Comparison of ENCODE assay signal across 12 cellular contexts in the genomic region with DNA sequence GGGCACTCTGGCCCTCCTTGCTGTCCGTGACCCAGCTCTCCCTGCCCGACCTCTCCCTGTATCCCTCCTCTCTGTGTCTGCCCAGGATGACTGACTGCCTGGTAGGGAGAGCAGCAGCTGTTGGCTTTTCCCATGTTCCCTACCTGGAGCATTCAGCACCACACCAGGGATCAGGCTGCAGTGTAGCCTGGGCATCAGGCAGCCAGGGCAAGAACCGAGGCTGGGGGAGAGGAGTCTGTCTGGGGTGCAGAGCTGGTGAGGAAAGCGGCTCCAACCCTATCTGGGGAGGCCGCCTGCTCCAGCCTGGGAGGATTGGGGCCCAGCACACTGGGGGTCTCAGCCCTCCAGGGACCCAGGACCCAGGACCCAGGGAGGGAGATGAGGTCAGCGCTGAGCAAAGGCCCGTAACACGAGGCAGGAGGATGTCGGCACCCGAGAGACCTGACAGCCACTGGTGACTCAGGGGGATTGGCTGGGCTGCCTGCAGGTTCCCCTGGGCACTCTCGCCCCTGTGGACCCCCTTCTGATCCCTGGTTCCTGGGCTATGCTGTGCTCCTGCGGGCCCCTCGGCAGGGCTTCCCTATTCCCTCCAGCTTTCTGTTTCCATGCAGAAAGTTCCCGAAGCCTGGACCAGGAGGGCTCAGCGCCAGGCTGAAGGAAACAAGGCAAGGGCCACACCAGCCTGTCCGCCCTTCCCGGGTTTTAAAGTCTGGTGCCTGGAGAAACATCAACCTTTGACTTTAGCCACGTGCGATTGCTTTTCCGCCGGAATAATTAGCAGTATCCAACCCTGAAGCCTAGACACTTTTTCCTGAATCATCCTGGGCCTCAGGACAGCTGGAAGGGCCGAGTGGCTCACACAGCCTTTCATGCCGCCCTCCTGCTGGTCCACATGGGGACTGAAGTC.
DNase-seq lines count a peak whose midpoint lies in the region; ATAC-seq, FAIRE-seq and TF ChIP-seq lines count a peak whose summit lies in the region.
"Had no signal": no experiment of that assay in that cellular context is flagged by ENCODE, and none has a peak within 500 bp of the region (broad histone marks: within the 10 kb centered on the region; RNA-seq: fewer than 3 reads in every experiment).

No MANE protein-coding gene starts in this region.

- no peaks in the 10 kb centered on the region for H3K79me2 ChIP-seq in DND-41 (ENCODE audit: insufficient read depth, low read length)

- H3K9ac ChIP-seq in DND-41 (ENCODE audit: low read depth, low read length), result peak overlapping the region; percentile 44

- in situ Hi-C loops in gastrocnemius medialis (cut with MboI; ENCODE audit: low sequenced_read_pairs in 4 of 4), result no loop called here

- H3K36me3 Mint-ChIP-seq in activated B cell treated with CpG ODN at 0.5 μM for 24 hours (ENCODE audit: low read depth), result no peaks in the 10 kb centered on the region
- H3K36me3 Mint-ChIP-seq: mesothelial cell of epicardium had no signal

- H3K9me3 ChIP-seq in DND-41 (ENCODE audit: insufficient read depth, low read length, severe bottlenecking) (no peaks in the 10 kb centered on the region), gastrocnemius medialis (no peaks in the 10 kb centered on the region)

- no peaks in the 10 kb centered on the region for H3K9me3 Mint-ChIP-seq in activated B cell treated with CpG ODN at 0.5 μM for 24 hours
- H3K9me3 Mint-ChIP-seq: mesothelial cell of epicardium had no signal

- H4K20me1 ChIP-seq in DND-41 (ENCODE audit: insufficient read depth, low read length), result no peaks in the 10 kb centered on the region

- no peak overlapping the region for H3K27ac Mint-ChIP-seq in activated B cell treated with CpG ODN at 0.5 μM for 24 hours

- intact Hi-C loops in activated B cell treated with CpG ODN at 0.5 μM for 24 hours (cut with micrococcal nuclease) (no loop called here), gastrocnemius medialis (cut with DNase I; ENCODE audit: low total_unique reads) (no loop called here)

- POLR2A ChIA-PET in activated B cell treated with CpG ODN at 0.5 μM for 24 hours (lab: Charles Lee), result interaction anchor here (0.5 kb wide), 1 partner anchor 185 kb away, joined by 5 read pairs; no protein-coding TSS in a partner anchor

- TF ChIP-seq CTCF in DND-41 (IDR thresholded peaks at IDR 0.05; ENCODE audit: borderline replicate concordance, extremely low read depth, low read length, poor library complexity, severe bottlenecking), result no peak
- no peak for TF ChIP-seq CTCF in activated B cell treated with CpG ODN at 0.5 μM for 24 hours (IDR thresholded peaks at IDR 0.05)
- TF ChIP-seq CTCF in gastrocnemius medialis (IDR thresholded peaks at IDR 0.05 in 4 of 5, conservative IDR thresholded peaks at IDR 0.05 in 1 of 5), result no peak

- CTCF ChIA-PET in activated B cell treated with CpG ODN at 0.5 μM for 24 hours (lab: Charles Lee), result no interaction called here

- no peak overlapping the region for H3K4me3 Mint-ChIP-seq in activated B cell treated with CpG ODN at 0.5 μM for 24 hours
- H3K4me3 Mint-ChIP-seq: mesothelial cell of epicardium had no signal

- DNase-seq in DND-41 (no peak), activated B cell treated with CpG ODN at 0.5 μM for 24 hours (peak; percentile 11), gastrocnemius medialis (no peak), NAMALWA (ENCODE audit: low spot score) (no peak), MV-4-11 (lab: John Stamatoyannopoulos, UW) (no peak), GM12892 (ENCODE audit: insufficient read length) (no peak)
- DNase-seq: NCI-H1436, T-helper 1 cell had no signal

- no peaks in the 10 kb centered on the region for H3K27me3 ChIP-seq in DND-41 (ENCODE audit: insufficient read depth, low read length, poor library complexity)
- H3K27me3 ChIP-seq in layer of hippocampus (ENCODE audit: control insufficient read depth, insufficient read depth, low read length), result peaks cover 3% of the 10 kb centered on the region
- no peaks in the 10 kb centered on the region for H3K27me3 ChIP-seq in gastrocnemius medialis

- H3K4me1 ChIP-seq in DND-41 (ENCODE audit: insufficient read depth, low read length) (peaks cover 34% of the 10 kb centered on the region), gastrocnemius medialis (peaks cover 33 to 36% of the 10 kb centered on the region in 2 donors)

- H2AFZ ChIP-seq in DND-41 (ENCODE audit: low read depth, low read length), result peak overlapping the region; percentile 39

- peaks cover 53% of the 10 kb centered on the region for H3K4me1 Mint-ChIP-seq in activated B cell treated with CpG ODN at 0.5 μM for 24 hours

- TF ChIP-seq POLR2A in gastrocnemius medialis (IDR thresholded peaks at IDR 0.05), result no peak
- no peak for TF ChIP-seq POLR2A in GM12892 (IDR thresholded peaks at IDR 0.05; ENCODE audit: low read depth, low read length)

- H3K4me3 ChIP-seq in DND-41 (ENCODE audit: low read depth in 1 of 2, low read length in 2 of 2) (peak overlapping the region in 1 of 2 experiments; percentile 30; a peak in 1 of 4 replicates), gastrocnemius medialis (no peak overlapping the region)

- H3K4me2 ChIP-seq in DND-41 (ENCODE audit: insufficient read depth, low read length), result peak overlapping the region; percentile 59

- ATAC-seq in DND-41 (ENCODE audit: insufficient read depth, low read depth) (no peak), activated B cell treated with CpG ODN at 0.5 μM for 24 hours (ENCODE audit: low read depth) (no peak), gastrocnemius medialis (peak in 1 of 2 donors; percentile 9), HG02588 (IDR thresholded peaks at IDR 0.05; ENCODE audit: unreplicated experiment) (no peak)

- peak overlapping the region; percentile 77 for H3K27ac ChIP-seq in DND-41 (ENCODE audit: low read length)
- peak overlapping the region; percentile 43 for H3K27ac ChIP-seq in layer of hippocampus (ENCODE audit: low read depth, low read length)
- peak overlapping the region; percentile 50 to 76 (median 65) for H3K27ac ChIP-seq in gastrocnemius medialis

- no peaks in the 10 kb centered on the region for H3K27me3 Mint-ChIP-seq in activated B cell treated with CpG ODN at 0.5 μM for 24 hours

- FAIRE-seq in GM12892 (lab: Jason Lieb, UNC), result no peak
- FAIRE-seq: colon had no signal

- H3K36me3 ChIP-seq in DND-41 (ENCODE audit: insufficient read depth, low read length) (no peaks in the 10 kb centered on the region), gastrocnemius medialis (no peaks in the 10 kb centered on the region)
